9 cellular contexts compared by ENCODE assay signal in genomic region chr20:20664795-20665194, GRCh38. TPM values are rescaled to one million over a fixed set of nuclear protein-coding genes. Genes with fewer than 3 reads are reported as not detected.
DNase-seq lines count a peak whose midpoint lies in the region; ATAC-seq and TF ChIP-seq lines count a peak whose summit lies in the region.
"Had no signal": no experiment of that assay in that cellular context is flagged by ENCODE, and none has a peak within 500 bp of the region (broad histone marks: within the 10 kb centered on the region; RNA-seq: fewer than 3 reads in every experiment).

No MANE protein-coding gene starts in this region.

- TF ChIP-seq CTCF in GM12864 (IDR thresholded peaks at IDR 0.05; ENCODE audit: low read depth, low read length, missing control alignments) (peak; percentile 69), VCaP (conservative IDR thresholded peaks at IDR 0.05) (peak; percentile 94)

- no peak overlapping the region for H3K4me3 Mint-ChIP-seq in stimulated activated naive CD8-positive, alpha-beta T cell treated with anti-CD3 and anti-CD28 coated beads, Interleukin-15, amount 100 ng/mL, for 72 hours
- H3K4me3 Mint-ChIP-seq: activated B cell treated with CpG ODN at 0.5 μM for 24 hours had no signal

- intact Hi-C loops in right cardiac atrium (cut with DNase I) = loop anchor here (1.0 to 5.0 kb wide), 3 partner anchors 158 to 161 kb away; no protein-coding TSS in a partner anchor

- no peak overlapping the region for H3K4me3 ChIP-seq in GM12864 (ENCODE audit: low read depth, low read length)
- H3K4me3 ChIP-seq in right cardiac atrium (ENCODE audit: low read length) = no peak overlapping the region

- H3K27ac ChIP-seq in VCaP (peak overlapping the region; percentile 68), right cardiac atrium (ENCODE audit: low read length) (no peak overlapping the region)

- no peaks in the 10 kb centered on the region for H3K27me3 Mint-ChIP-seq in stimulated activated naive CD8-positive, alpha-beta T cell treated with anti-CD3 and anti-CD28 coated beads, Interleukin-15, amount 100 ng/mL, for 72 hours
- H3K27me3 Mint-ChIP-seq: activated B cell treated with CpG ODN at 0.5 μM for 24 hours had no signal

- no peaks in the 10 kb centered on the region for H3K9me3 ChIP-seq in right cardiac atrium (ENCODE audit: control insufficient read depth, low read length)

- peaks cover 31% of the 10 kb centered on the region for H3K4me1 Mint-ChIP-seq in stimulated activated naive CD8-positive, alpha-beta T cell treated with anti-CD3 and anti-CD28 coated beads, Interleukin-15, amount 100 ng/mL, for 72 hours

- DNase-seq in GM12864 (ENCODE audit: low read depth) (peak; percentile 26), HCEC 1CT (peak; percentile 5), NCI-H2081 (lab: John Stamatoyannopoulos, UW) (peak; percentile 34 to 50), right cardiac atrium (no peak)
- no peak for DNase-seq in stimulated activated naive CD8-positive, alpha-beta T cell treated with anti-CD3 and anti-CD28 coated beads, Interleukin-15, amount 100 ng/mL, for 72 hours
- no peak for DNase-seq in stimulated activated CD4-positive, alpha-beta T cell treated with anti-CD3 and anti-CD28 coated beads, Interleukin-2, amount 100 ng/mL, for 24 hours
- DNase-seq: activated B cell treated with CpG ODN at 0.5 μM for 24 hours had no signal

- H3K4me1 ChIP-seq in right cardiac atrium (ENCODE audit: control insufficient read depth, insufficient read depth, low read length) = no peaks in the 10 kb centered on the region

- no peaks in the 10 kb centered on the region for H3K27me3 ChIP-seq in right cardiac atrium (ENCODE audit: control insufficient read depth, insufficient read depth)

- H3K27ac Mint-ChIP-seq in stimulated activated naive CD8-positive, alpha-beta T cell treated with anti-CD3 and anti-CD28 coated beads, Interleukin-15, amount 100 ng/mL, for 72 hours = no peak overlapping the region
- H3K27ac Mint-ChIP-seq: activated B cell treated with CpG ODN at 0.5 μM for 24 hours had no signal

- H3K9me3 Mint-ChIP-seq in stimulated activated naive CD8-positive, alpha-beta T cell treated with anti-CD3 and anti-CD28 coated beads, Interleukin-15, amount 100 ng/mL, for 72 hours = no peaks in the 10 kb centered on the region
- H3K9me3 Mint-ChIP-seq: activated B cell treated with CpG ODN at 0.5 μM for 24 hours had no signal

- ATAC-seq in right cardiac atrium (peak; percentile 84 to 88), HG03571 (IDR thresholded peaks at IDR 0.05; ENCODE audit: unreplicated experiment) (no peak)
- ATAC-seq in stimulated activated naive CD8-positive, alpha-beta T cell treated with anti-CD3 and anti-CD28 coated beads, Interleukin-15, amount 100 ng/mL, for 72 hours = peak; percentile 73

RNA-seq across cellular contexts. Expression of gene RALGAPA2, which starts 47.6 kb away (rescaled TPM):
- 10 to 100 TPM; 24.3 to 32.1 (median 26.6) TPM for total RNA-seq in right cardiac atrium
- 7.2 TPM for polyA plus RNA-seq in right cardiac atrium

Comparison
In these comparisons a context has a peak if more than half of its experiments do, and no peak if none do; other contexts are left out.
1. DNase-seq: peak in GM12864 (single experiment), HCEC 1CT (single experiment) and NCI-H2081 (2 of 2); none in right cardiac atrium (0 of 3), stimulated activated naive CD8-positive, alpha-beta T cell treated with anti-CD3 and anti-CD28 coated beads, Interleukin-15, amount 100 ng/mL, for 72 hours (0 of 2) and stimulated activated CD4-positive, alpha-beta T cell treated with anti-CD3 and anti-CD28 coated beads, Interleukin-2, amount 100 ng/mL, for 24 hours (0 of 2).